Comparison of ENCODE assay signal across 33 cellular contexts in the genomic region with DNA sequence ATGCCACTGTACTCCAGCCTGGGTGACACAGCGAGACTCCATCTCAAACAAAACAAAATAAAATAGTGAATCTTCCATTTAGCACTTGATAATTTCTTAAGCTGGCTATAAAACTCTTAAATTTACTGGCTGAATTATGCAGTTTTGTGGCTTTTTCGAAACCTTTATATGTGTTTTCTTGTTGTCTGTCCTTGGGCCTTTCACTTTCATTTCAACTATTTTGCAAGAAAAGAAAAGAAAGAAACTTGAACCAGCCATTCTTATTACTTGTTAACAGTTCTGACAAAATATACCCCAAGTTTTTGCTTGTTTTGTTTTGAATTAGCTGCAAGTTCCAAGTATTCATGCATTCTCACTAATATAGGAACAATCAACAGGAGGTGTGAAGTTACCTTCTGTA. TPM values are rescaled to one million over a fixed set of nuclear protein-coding genes. Genes with fewer than 3 reads are reported as not detected.
"Had no signal": no experiment of that assay in that cellular context is flagged by ENCODE, and none has a peak within 500 bp of the region (broad histone marks: within the 10 kb centered on the region; RNA-seq: fewer than 3 reads in every experiment).

No MANE protein-coding gene starts in this region.

- H3K27ac Mint-ChIP-seq: activated CD4-positive, alpha-beta memory T cell treated with anti-CD3 and anti-CD28 coated beads, Interleukin-2, amount 10 ng/mL, durations not matched to agents 7 days and 5 days; activated CD4-positive, alpha-beta T cell treated with anti-CD3 and anti-CD28 coated beads, Interleukin-2, amount 10 ng/mL, durations not matched to agents 7 days and 5 days; activated naive CD4-positive, alpha-beta T cell treated with anti-CD3 and anti-CD28 coated beads, Interleukin-2, amount 50 U/mL, for 24 hours; activated naive CD8-positive, alpha-beta T cell treated with anti-CD3 and anti-CD28 coated beads, Interleukin-2, amount 50 U/mL, for 24 hours; activated T-cell treated with anti-CD3 and anti-CD28 coated beads, Interleukin-2, amount 50 U/mL, for 24 hours; activated T-helper 17 cell treated with anti-CD3 and anti-CD28 coated beads, Interleukin-2, amount 50 U/mL, for 72 hours; natural killer cell treated with Interleukin-12 subunit alpha and Interleukin-12 subunit beta and Interleukin-15 and Interleukin-18, amount 100 ng/mL, for 72 hours; stimulated activated naive B cell treated with anti-CD40 and anti-IgM and Interleukin-4, amounts not matched to agents 10 μg/mL and 1 μg/mL and 100 μg/mL, for 72 hours had no signal

- H3K36me3 ChIP-seq: breast epithelium, lower lobe of right lung, neutrophil, ovary, prostate gland, sigmoid colon, suprapubic skin, tibial artery had no signal

- FAIRE-seq: colon, small intestine had no signal

- H3K4me1 Mint-ChIP-seq: activated CD4-positive, alpha-beta memory T cell treated with anti-CD3 and anti-CD28 coated beads, Interleukin-2, amount 10 ng/mL, durations not matched to agents 7 days and 5 days; activated naive CD4-positive, alpha-beta T cell treated with anti-CD3 and anti-CD28 coated beads, Interleukin-2, amount 50 U/mL, for 24 hours; activated naive CD8-positive, alpha-beta T cell treated with anti-CD3 and anti-CD28 coated beads, Interleukin-2, amount 50 U/mL, for 24 hours; activated T-helper 17 cell treated with anti-CD3 and anti-CD28 coated beads, Interleukin-2, amount 50 U/mL, for 72 hours; central memory CD8-positive, alpha-beta T cell; stimulated activated naive B cell treated with anti-CD40 and anti-IgM and Interleukin-4, amounts not matched to agents 10 μg/mL and 1 μg/mL and 100 μg/mL, for 72 hours had no signal

- H3K4me3 ChIP-seq: breast epithelium, lower lobe of right lung, mucosa of descending colon, ovary, prostate gland, sigmoid colon, suprapubic skin, tibial artery had no signal

- DNase-seq: activated CD4-positive, alpha-beta memory T cell treated with anti-CD3 and anti-CD28 coated beads, Interleukin-2, amount 10 ng/mL, durations not matched to agents 7 days and 5 days; activated CD4-positive, alpha-beta T cell treated with anti-CD3 and anti-CD28 coated beads, Interleukin-2, amount 10 ng/mL, durations not matched to agents 7 days and 5 days; activated CD4-positive, CD25-positive, alpha-beta regulatory T cell treated with anti-CD3 and anti-CD28 coated beads, Interleukin-2, amount 50 U/mL, for 72 hours; activated CD8-positive, alpha-beta memory T cell treated with anti-CD3 and anti-CD28 coated beads, Interleukin-2, amount 50 U/mL, for 48 hours; activated gamma-delta T cell treated with Interleukin-2 at 50 U/mL for 16 hours; activated naive CD8-positive, alpha-beta T cell treated with anti-CD3 and anti-CD28 coated beads, Interleukin-2, amount 50 U/mL, for 24 hours; activated T-cell treated with anti-CD3 and anti-CD28 coated beads, Interleukin-2, amount 50 U/mL, for 24 hours; dermis blood vessel endothelial cell; effector CD4-positive, alpha-beta T cell; head of caudate nucleus; hypothalamus; kidney glomerular epithelial cell; lower lobe of right lung; mesendoderm; mucosa of descending colon; ovary; retina; sigmoid colon; small intestine; stimulated activated CD4-positive, alpha-beta T cell treated with anti-CD3 and anti-CD28 coated beads, Interleukin-1b, Interleukin-23, amount 100 ng/mL, for 48 hours; stimulated activated naive B cell treated with anti-CD40 and anti-IgM and Interleukin-4, amounts not matched to agents 10 μg/mL and 1 μg/mL and 100 μg/mL, for 72 hours; T-helper 2 cell; tibial artery had no signal

- H3K4me1 ChIP-seq: breast epithelium, lower lobe of right lung, prostate gland, sigmoid colon, suprapubic skin, tibial artery had no signal

- H3K36me3 Mint-ChIP-seq: activated naive CD4-positive, alpha-beta T cell treated with anti-CD3 and anti-CD28 coated beads, Interleukin-2, amount 50 U/mL, for 24 hours; natural killer cell treated with Interleukin-12 subunit alpha and Interleukin-12 subunit beta and Interleukin-15 and Interleukin-18, amount 100 ng/mL, for 72 hours; stimulated activated naive B cell treated with anti-CD40 and anti-IgM and Interleukin-4, amounts not matched to agents 10 μg/mL and 1 μg/mL and 100 μg/mL, for 72 hours had no signal

- H3K27ac ChIP-seq: breast epithelium, lower lobe of right lung, neutrophil, prostate gland, sigmoid colon, suprapubic skin, tibial artery had no signal

- H3K27me3 ChIP-seq: breast epithelium, ovary, sigmoid colon, suprapubic skin, tibial artery had no signal

- H3K4me3 Mint-ChIP-seq: activated CD4-positive, alpha-beta memory T cell treated with anti-CD3 and anti-CD28 coated beads, Interleukin-2, amount 10 ng/mL, durations not matched to agents 7 days and 5 days; activated CD4-positive, alpha-beta T cell treated with anti-CD3 and anti-CD28 coated beads, Interleukin-2, amount 10 ng/mL, durations not matched to agents 7 days and 5 days; activated naive CD4-positive, alpha-beta T cell treated with anti-CD3 and anti-CD28 coated beads, Interleukin-2, amount 50 U/mL, for 24 hours; activated naive CD8-positive, alpha-beta T cell treated with anti-CD3 and anti-CD28 coated beads, Interleukin-2, amount 50 U/mL, for 24 hours; activated T-cell treated with anti-CD3 and anti-CD28 coated beads, Interleukin-2, amount 50 U/mL, for 24 hours; activated T-helper 17 cell treated with anti-CD3 and anti-CD28 coated beads, Interleukin-2, amount 50 U/mL, for 72 hours; central memory CD8-positive, alpha-beta T cell; natural killer cell treated with Interleukin-12 subunit alpha and Interleukin-12 subunit beta and Interleukin-15 and Interleukin-18, amount 100 ng/mL, for 72 hours; stimulated activated naive B cell treated with anti-CD40 and anti-IgM and Interleukin-4, amounts not matched to agents 10 μg/mL and 1 μg/mL and 100 μg/mL, for 72 hours had no signal

- H3K9me3 Mint-ChIP-seq: activated CD4-positive, alpha-beta memory T cell treated with anti-CD3 and anti-CD28 coated beads, Interleukin-2, amount 10 ng/mL, durations not matched to agents 7 days and 5 days; activated CD4-positive, alpha-beta T cell treated with anti-CD3 and anti-CD28 coated beads, Interleukin-2, amount 10 ng/mL, durations not matched to agents 7 days and 5 days; activated naive CD4-positive, alpha-beta T cell treated with anti-CD3 and anti-CD28 coated beads, Interleukin-2, amount 50 U/mL, for 24 hours; activated naive CD8-positive, alpha-beta T cell treated with anti-CD3 and anti-CD28 coated beads, Interleukin-2, amount 50 U/mL, for 24 hours; activated T-cell treated with anti-CD3 and anti-CD28 coated beads, Interleukin-2, amount 50 U/mL, for 24 hours; activated T-helper 17 cell treated with anti-CD3 and anti-CD28 coated beads, Interleukin-2, amount 50 U/mL, for 72 hours; central memory CD8-positive, alpha-beta T cell; natural killer cell treated with Interleukin-12 subunit alpha and Interleukin-12 subunit beta and Interleukin-15 and Interleukin-18, amount 100 ng/mL, for 72 hours; stimulated activated naive B cell treated with anti-CD40 and anti-IgM and Interleukin-4, amounts not matched to agents 10 μg/mL and 1 μg/mL and 100 μg/mL, for 72 hours had no signal

- ATAC-seq: activated naive CD8-positive, alpha-beta T cell treated with anti-CD3 and anti-CD28 coated beads, Interleukin-2, amount 50 U/mL, for 24 hours; activated T-helper 17 cell treated with anti-CD3 and anti-CD28 coated beads, Interleukin-2, amount 50 U/mL, for 72 hours; left lobe of liver; lower lobe of right lung; mucosa of descending colon; natural killer cell treated with Interleukin-12 subunit alpha and Interleukin-12 subunit beta and Interleukin-15 and Interleukin-18, amount 100 ng/mL, for 72 hours; stimulated activated naive B cell treated with anti-CD40 and anti-IgM and Interleukin-4, amounts not matched to agents 10 μg/mL and 1 μg/mL and 100 μg/mL, for 72 hours had no signal

- H3K9me3 ChIP-seq: breast epithelium, lower lobe of right lung, mucosa of descending colon, neutrophil, ovary, prostate gland, sigmoid colon, suprapubic skin, tibial artery had no signal

RNA-seq across cellular contexts. Expression of a gene that starts 42.8 kb away (rescaled TPM):
- total RNA-seq: activated T-helper 17 cell treated with anti-CD3 and anti-CD28 coated beads, Interleukin-2, amount 50 U/mL, for 72 hours; natural killer cell treated with Interleukin-12 subunit alpha and Interleukin-12 subunit beta and Interleukin-15 and Interleukin-18, amount 100 ng/mL, for 72 hours had no signal
